ENCODE assay signal across 8 cellular contexts in genomic region chr7:133742709-133743538, GRCh38.
A peak's percentile ranks its signal among the peaks of the same experiment; 100 is the strongest.
DNase-seq lines count a peak whose midpoint lies in the region; ATAC-seq and TF ChIP-seq lines count a peak whose summit lies in the region.

No MANE protein-coding gene starts in this region.

- ATAC-seq in HG02981 (IDR thresholded peaks at IDR 0.05; ENCODE audit: unreplicated experiment) = no peak

- H3K4me3 ChIP-seq in choroid plexus epithelial cell (ENCODE audit: low read depth, low read length) = peak overlapping the region; percentile 28

- peak; percentile 17 for DNase-seq in NCI-H1694 treated with DMSO at 0.1 percent for 48 hours (lab: John Stamatoyannopoulos, UW)
- DNase-seq in choroid plexus epithelial cell (ENCODE audit: low read depth) = peak; percentile 74
- DNase-seq in pons (ENCODE audit: low spot score) = peak; percentile 11
- DNase-seq in NCI-H345 treated with DMSO at 0.1 percent for 48 hours (lab: John Stamatoyannopoulos, UW; ENCODE audit: unreplicated experiment) = no peak
- no peak for DNase-seq in HK-2 (ENCODE audit: unreplicated experiment)
- DNase-seq in NCI-H774 (lab: John Stamatoyannopoulos, UW) = no peak

- peak; percentile 54 for TF ChIP-seq CTCF in GM12873 (IDR thresholded peaks at IDR 0.05; ENCODE audit: insufficient read depth, low read depth, low read length, missing control alignments)
- TF ChIP-seq CTCF in choroid plexus epithelial cell (conservative IDR thresholded peaks at IDR 0.05; ENCODE audit: low read depth, low read length) = peak; percentile 88

Comparison
In these comparisons a context has a peak if more than half of its experiments do, and no peak if none do; other contexts are left out.
1. DNase-seq: peak in NCI-H1694 treated with DMSO at 0.1 percent for 48 hours (single experiment), choroid plexus epithelial cell (single experiment) and pons (single experiment); none in NCI-H345 treated with DMSO at 0.1 percent for 48 hours (single experiment), HK-2 (single experiment) and NCI-H774 (single experiment).